ENCODE assay signal across 11 cellular contexts in the genomic region with DNA sequence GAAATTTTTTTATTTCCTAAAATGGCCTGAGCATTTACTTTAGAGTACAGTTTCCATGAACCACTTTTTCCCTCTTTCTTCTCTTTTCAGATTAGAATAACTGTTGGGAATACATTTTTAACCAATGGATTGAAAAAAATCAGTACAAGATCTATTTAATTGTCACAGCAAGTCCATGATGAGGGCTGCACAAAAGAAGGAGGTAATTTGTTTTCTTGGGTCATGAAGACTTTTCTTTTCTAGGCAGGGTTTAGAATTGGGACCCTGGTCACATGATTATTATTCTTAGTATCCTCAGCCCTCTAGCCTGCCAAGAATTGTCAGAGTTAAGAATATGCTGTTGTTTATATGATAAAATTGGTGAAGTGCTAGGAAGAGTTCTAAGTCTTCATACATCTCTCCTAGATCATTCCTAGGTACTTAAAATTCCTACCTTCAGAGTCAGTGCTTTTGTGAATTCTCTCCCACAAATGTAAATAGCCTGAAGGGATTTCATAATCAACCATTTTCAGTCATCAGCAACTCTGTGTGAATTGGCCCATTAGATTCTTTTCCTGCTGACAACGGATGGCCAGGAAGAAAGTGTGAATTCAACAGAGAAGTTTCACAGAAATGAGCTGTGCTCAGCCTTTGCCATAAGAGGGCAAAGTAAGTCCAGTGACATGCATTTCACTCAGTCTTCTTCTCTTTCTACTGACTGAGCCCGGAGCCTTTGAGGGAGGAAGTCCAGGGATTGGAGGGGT. TPM values are rescaled to one million over a fixed set of nuclear protein-coding genes. Genes with fewer than 3 reads are reported as not detected.
DNase-seq lines count a peak whose midpoint lies in the region; ATAC-seq, FAIRE-seq and TF ChIP-seq lines count a peak whose summit lies in the region.
"Had no signal": no experiment of that assay in that cellular context is flagged by ENCODE, and none has a peak within 500 bp of the region (broad histone marks: within the 10 kb centered on the region; RNA-seq: fewer than 3 reads in every experiment).

No MANE protein-coding gene starts in this region.

- FAIRE-seq in G401.6 (lab: Jason Lieb, UNC): peak; percentile 67

- no peaks in the 10 kb centered on the region for H3K27me3 ChIP-seq in WERI-Rb-1 (ENCODE audit: insufficient read depth, low read depth, severe bottlenecking)

- TF ChIP-seq CTCF in WERI-Rb-1 (IDR thresholded peaks at IDR 0.05; ENCODE audit: low read depth, low read length): peak; percentile 62

- no peak overlapping the region for H3K4me3 Mint-ChIP-seq in natural killer cell treated with Interleukin-12 subunit alpha and Interleukin-12 subunit beta and Interleukin-15 and Interleukin-18, amount 100 ng/mL, for 72 hours
- H3K4me3 Mint-ChIP-seq: naive B cell had no signal

- H3K9me3 ChIP-seq in WERI-Rb-1 (ENCODE audit: severe bottlenecking): no peaks in the 10 kb centered on the region

- no peak overlapping the region for H3K27ac ChIP-seq in WERI-Rb-1

- no peaks in the 10 kb centered on the region for H3K36me3 Mint-ChIP-seq in natural killer cell treated with Interleukin-12 subunit alpha and Interleukin-12 subunit beta and Interleukin-15 and Interleukin-18, amount 100 ng/mL, for 72 hours
- H3K36me3 Mint-ChIP-seq: naive B cell had no signal

- ATAC-seq in HG03432 (IDR thresholded peaks at IDR 0.05; ENCODE audit: unreplicated experiment): peak; percentile 42
- no peak for ATAC-seq in natural killer cell treated with Interleukin-12 subunit alpha and Interleukin-12 subunit beta and Interleukin-15 and Interleukin-18, amount 100 ng/mL, for 72 hours
- no peak for ATAC-seq in HG03095 (IDR thresholded peaks at IDR 0.05; ENCODE audit: unreplicated experiment)
- no peak for ATAC-seq in GM21447 (IDR thresholded peaks at IDR 0.05; ENCODE audit: unreplicated experiment)

- H3K4me3 ChIP-seq in WERI-Rb-1 (ENCODE audit: low read depth, low read length): no peak overlapping the region

- H3K27me3 Mint-ChIP-seq in natural killer cell treated with Interleukin-12 subunit alpha and Interleukin-12 subunit beta and Interleukin-15 and Interleukin-18, amount 100 ng/mL, for 72 hours: peaks cover 15 to 36% of the 10 kb centered on the region in 2 donors

- no peaks in the 10 kb centered on the region for H3K36me3 ChIP-seq in WERI-Rb-1

- H3K4me1 Mint-ChIP-seq in natural killer cell treated with Interleukin-12 subunit alpha and Interleukin-12 subunit beta and Interleukin-15 and Interleukin-18, amount 100 ng/mL, for 72 hours (ENCODE audit: low read depth in 2 of 2): no peaks in the 10 kb centered on the region
- H3K4me1 Mint-ChIP-seq: naive B cell had no signal

- H3K9me3 Mint-ChIP-seq in natural killer cell treated with Interleukin-12 subunit alpha and Interleukin-12 subunit beta and Interleukin-15 and Interleukin-18, amount 100 ng/mL, for 72 hours: peaks cover 3% of the 10 kb centered on the region

- DNase-seq in WERI-Rb-1: no peak
- DNase-seq in kidney glomerular epithelial cell (lab: John Stamatoyannopoulos, UW): peak; percentile 65
- no peak for DNase-seq in natural killer cell treated with Interleukin-12 subunit alpha and Interleukin-12 subunit beta and Interleukin-15 and Interleukin-18, amount 100 ng/mL, for 72 hours (ENCODE audit: low spot score)
- no peak for DNase-seq in COLO829 (ENCODE audit: low spot score)
- DNase-seq: activated CD4-positive, alpha-beta T cell treated with anti-CD3 and anti-CD28 coated beads for 48 hours; effector CD4-positive, alpha-beta T cell; naive B cell had no signal

- H3K27ac Mint-ChIP-seq in natural killer cell treated with Interleukin-12 subunit alpha and Interleukin-12 subunit beta and Interleukin-15 and Interleukin-18, amount 100 ng/mL, for 72 hours: no peak overlapping the region
- H3K27ac Mint-ChIP-seq: naive B cell had no signal

RNA-seq across cellular contexts. Expression of gene TPBG, which starts 32.4 kb away (rescaled TPM):
- under 1 TPM in 1 of 2 donors, not detected in 1; 0.07 TPM for total RNA-seq in natural killer cell treated with Interleukin-12 subunit alpha and Interleukin-12 subunit beta and Interleukin-15 and Interleukin-18, amount 100 ng/mL, for 72 hours
